9 cellular contexts compared by ENCODE assay signal in the genomic region with DNA sequence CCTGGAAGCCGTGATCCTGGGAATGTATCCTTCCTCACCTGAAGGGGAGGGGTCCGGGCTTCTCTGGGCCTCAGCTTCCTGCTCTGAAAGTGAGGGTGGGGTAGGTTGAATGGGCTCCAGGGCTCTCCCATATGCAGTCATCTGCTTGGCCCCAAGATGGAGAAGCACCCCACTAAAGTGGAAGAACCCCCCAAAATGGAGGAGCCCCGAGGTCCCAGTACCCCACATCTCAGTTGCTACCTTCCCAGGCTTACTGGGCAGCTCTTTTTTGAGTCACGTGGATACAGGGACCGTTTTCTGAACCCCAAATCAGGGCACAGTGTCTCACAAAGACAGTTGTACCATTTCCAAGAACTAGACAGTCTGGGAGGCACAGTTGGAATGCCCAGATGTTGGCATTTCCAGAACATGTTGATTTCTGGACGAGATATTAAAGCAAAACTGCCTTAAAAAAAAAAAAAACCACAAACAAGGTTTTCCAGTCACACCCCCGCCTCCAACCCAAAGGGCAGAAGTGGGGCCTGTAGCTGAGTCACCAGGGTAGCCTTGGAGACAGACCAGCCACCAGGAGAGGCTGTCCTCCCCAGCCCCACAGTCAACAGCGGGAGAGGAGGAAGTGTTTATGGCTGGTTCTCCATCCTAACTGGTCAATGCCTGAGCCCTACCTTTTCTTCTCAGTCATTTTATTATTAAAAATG. TPM values are rescaled to one million over a fixed set of nuclear protein-coding genes. Genes with fewer than 3 reads are reported as not detected.
A peak's percentile ranks its signal among the peaks of the same experiment; 100 is the strongest.
DNase-seq lines count a peak whose midpoint lies in the region; ATAC-seq and TF ChIP-seq lines count a peak whose summit lies in the region.
"Had no signal": no experiment of that assay in that cellular context is flagged by ENCODE, and none has a peak within 500 bp of the region (broad histone marks: within the 10 kb centered on the region; RNA-seq: fewer than 3 reads in every experiment).

No MANE protein-coding gene starts in this region.

- no peaks in the 10 kb centered on the region for H3K27me3 ChIP-seq in esophagus squamous epithelium

- H3K27ac ChIP-seq in esophagus squamous epithelium: peak overlapping the region; percentile 32 to 90 (median 74)

- TF ChIP-seq POLR2A in esophagus squamous epithelium (IDR thresholded peaks at IDR 0.05): no peak

- H3K27ac Mint-ChIP-seq in neural crest cell (ENCODE audit: unreplicated experiment): no peak overlapping the region

- no peaks in the 10 kb centered on the region for H3K9me3 Mint-ChIP-seq in neural crest cell

- no peak for ATAC-seq in GM21447 (IDR thresholded peaks at IDR 0.05; ENCODE audit: unreplicated experiment)

- H3K27me3 Mint-ChIP-seq in neural crest cell (ENCODE audit: low read depth): peaks cover under 1% of the 10 kb centered on the region

- H3K36me3 ChIP-seq in esophagus squamous epithelium: no peaks in the 10 kb centered on the region

- TF ChIP-seq CTCF in esophagus squamous epithelium (IDR thresholded peaks at IDR 0.05) (no peak), neural crest cell (conservative IDR thresholded peaks at IDR 0.05) (no peak)

- H3K36me3 Mint-ChIP-seq in neural crest cell (ENCODE audit: low read depth): peaks cover 7% of the 10 kb centered on the region

- DNase-seq in GOT3 (lab: John Stamatoyannopoulos, UW) (peak; percentile 1), SKM-1 treated with dmso at 0.1 percent for 144 hours (lab: John Stamatoyannopoulos, UW; ENCODE audit: unreplicated experiment) (peak; percentile 56), esophagus squamous epithelium (lab: John Stamatoyannopoulos, UW) (no peak), neural crest cell (ENCODE audit: low read depth, low spot score) (no peak), OCI-M2 (lab: John Stamatoyannopoulos, UW; ENCODE audit: unreplicated experiment) (no peak), SHP77 (lab: John Stamatoyannopoulos, UW) (no peak)
- no peak for DNase-seq in activated T-cell treated with anti-CD3 and anti-CD28 coated beads, Interleukin-2, amount 50 U/mL, for 1 hour

- peak overlapping the region; percentile 14 for H3K4me3 Mint-ChIP-seq in neural crest cell

- H3K4me1 ChIP-seq in esophagus squamous epithelium: peaks cover 17 to 40% (median 26%) of the 10 kb centered on the region in 3 donors

- H3K9me3 ChIP-seq in esophagus squamous epithelium: no peaks in the 10 kb centered on the region

- WGBS in esophagus squamous epithelium, 2 donors: 11 to 18% methylated on average over 3 to 6 of the region's 8 CpGs

- intact Hi-C loops in esophagus squamous epithelium (cut with DNase I): no loop called here

- H3K4me1 Mint-ChIP-seq in neural crest cell: peaks cover 47% of the 10 kb centered on the region

- peak overlapping the region in 1 of 4 donors; percentile 3 for H3K4me3 ChIP-seq in esophagus squamous epithelium

RNA-seq across cellular contexts. Expression of a gene that starts 12.1 kb away (rescaled TPM):
- total RNA-seq in esophagus squamous epithelium: 1 to 10 TPM; 1.3 to 5.7 (median 3.0) TPM
- total RNA-seq in neural crest cell: 68.1 and 72.0 TPM in 2 replicates

RNA-seq across cellular contexts. Expression of a gene that starts 39.3 kb away (rescaled TPM):
- total RNA-seq in esophagus squamous epithelium: 10 to 100 TPM in 1 of 4 donors, 1 to 10 TPM in 3; 3.4 to 13.7 (median 8.3) TPM
- 37.2 and 38.8 TPM in 2 replicates for total RNA-seq in neural crest cell

RNA-seq across cellular contexts. Expression of a gene that starts 52.9 kb away (rescaled TPM):
- total RNA-seq in esophagus squamous epithelium: not detected
- total RNA-seq in neural crest cell: not detected in 2 replicates
- total RNA-seq: dermis microvascular lymphatic vessel endothelial cell had no signal

Comparison
In these comparisons a context has a peak if more than half of its experiments do, and no peak if none do; other contexts are left out.
1. DNase-seq: peak in GOT3 (single experiment) and SKM-1 treated with dmso at 0.1 percent for 144 hours (single experiment); none in esophagus squamous epithelium (single experiment), neural crest cell (single experiment), activated T-cell treated with anti-CD3 and anti-CD28 coated beads, Interleukin-2, amount 50 U/mL, for 1 hour (single experiment), OCI-M2 (single experiment) and SHP77 (0 of 2).
2. RNA of a gene that starts 12.1 kb away (total RNA-seq): 68.1 to 72.0 TPM in neural crest cell; 1.3 to 5.7 TPM in esophagus squamous epithelium; every median in the first group is over 10 times any median in the second.